12 cellular contexts compared by ENCODE assay signal in the genomic region with DNA sequence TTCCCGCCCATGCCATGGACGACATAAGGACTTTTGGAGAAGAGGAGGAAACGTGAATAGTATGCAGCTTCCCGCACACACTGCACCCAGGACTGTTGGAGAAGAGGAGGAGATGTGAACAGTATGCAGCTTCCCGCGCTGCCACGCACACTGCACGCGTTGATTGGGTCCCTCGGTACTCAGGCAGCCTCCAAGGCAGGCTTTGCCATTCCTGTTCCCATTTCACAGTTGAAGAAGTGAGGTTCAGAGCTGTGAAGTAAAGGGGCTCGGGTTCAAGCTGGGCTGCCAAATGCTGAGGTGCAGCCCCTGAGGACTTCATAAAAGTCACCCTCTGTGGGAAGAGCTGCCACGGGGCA.
"Had no signal": no experiment of that assay in that cellular context is flagged by ENCODE, and none has a peak within 500 bp of the region (broad histone marks: within the 10 kb centered on the region; RNA-seq: fewer than 3 reads in every experiment).

No MANE protein-coding gene starts in this region.

- H3K4me1 ChIP-seq: body of pancreas had no signal

- H3K27me3 ChIP-seq: body of pancreas had no signal

- H3K4me2 ChIP-seq: smooth muscle cell had no signal

- ATAC-seq: body of pancreas had no signal

- H3K4me1 Mint-ChIP-seq: activated naive CD8-positive, alpha-beta T cell treated with anti-CD3 and anti-CD28 coated beads for 36 hours; central memory CD8-positive, alpha-beta T cell; natural killer cell had no signal

- H3K4me3 ChIP-seq: body of pancreas, smooth muscle cell had no signal

- H3K4me3 Mint-ChIP-seq: activated naive CD8-positive, alpha-beta T cell treated with anti-CD3 and anti-CD28 coated beads for 36 hours; activated T-cell treated with anti-CD3 and anti-CD28 coated beads, Interleukin-2, amount 50 U/mL, for 72 hours; central memory CD8-positive, alpha-beta T cell; natural killer cell; T-helper 1 cell treated with Interleukin-12 subunit alpha and Interleukin-12 subunit beta and Interleukin-4 antibody, amounts not matched to agents 30 μg/mL and 1 μg/mL, for 36 hours had no signal

- H3K27ac ChIP-seq: body of pancreas had no signal

- H3K27ac Mint-ChIP-seq: activated naive CD8-positive, alpha-beta T cell treated with anti-CD3 and anti-CD28 coated beads for 36 hours; activated T-cell treated with anti-CD3 and anti-CD28 coated beads, Interleukin-2, amount 50 U/mL, for 72 hours; natural killer cell; T-helper 1 cell treated with Interleukin-12 subunit alpha and Interleukin-12 subunit beta and Interleukin-4 antibody, amounts not matched to agents 30 μg/mL and 1 μg/mL, for 36 hours had no signal

- H3K36me3 Mint-ChIP-seq: activated naive CD8-positive, alpha-beta T cell treated with anti-CD3 and anti-CD28 coated beads for 36 hours; natural killer cell had no signal

- DNase-seq: activated naive CD8-positive, alpha-beta T cell treated with anti-CD3 and anti-CD28 coated beads for 36 hours; amygdala; effector CD8-positive, alpha-beta T cell; glutamatergic neuron; mesenchymal stem cell; natural killer cell; SIG-M5 had no signal

- H3K9me3 Mint-ChIP-seq: activated naive CD8-positive, alpha-beta T cell treated with anti-CD3 and anti-CD28 coated beads for 36 hours; activated T-cell treated with anti-CD3 and anti-CD28 coated beads, Interleukin-2, amount 50 U/mL, for 72 hours; central memory CD8-positive, alpha-beta T cell; natural killer cell; T-helper 1 cell treated with Interleukin-12 subunit alpha and Interleukin-12 subunit beta and Interleukin-4 antibody, amounts not matched to agents 30 μg/mL and 1 μg/mL, for 36 hours had no signal

- H3K9me3 ChIP-seq: body of pancreas had no signal
